Comparison of ENCODE assay signal across 8 cellular contexts in the genomic region with DNA sequence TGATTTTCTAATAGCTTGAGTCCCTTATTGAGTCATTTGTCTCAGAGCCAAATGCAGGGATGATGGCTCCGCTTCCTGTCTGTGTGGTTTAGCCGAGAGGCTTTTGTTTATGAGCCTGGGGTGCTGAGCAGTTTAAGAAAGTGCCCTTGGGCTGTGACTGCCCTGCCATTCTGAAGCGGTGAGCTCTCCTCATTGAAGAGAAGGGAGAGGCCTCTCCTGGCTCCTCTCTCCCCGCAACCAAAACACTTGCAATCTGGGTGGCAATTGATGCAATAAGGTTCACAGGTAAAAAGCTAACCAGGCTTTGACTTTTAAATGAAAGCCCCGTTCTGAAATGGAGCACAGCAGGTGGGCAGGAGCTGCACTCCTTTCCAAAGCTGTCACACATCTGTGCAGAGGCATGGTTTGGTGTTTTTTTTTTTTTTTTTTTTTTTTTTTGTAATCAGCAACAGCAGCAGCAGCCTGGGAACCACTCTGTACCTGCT.
DNase-seq lines count a peak whose midpoint lies in the region; ATAC-seq and TF ChIP-seq lines count a peak whose summit lies in the region.

No MANE protein-coding gene starts in this region.

- DNase-seq in NCI-H128 (lab: John Stamatoyannopoulos, UW; ENCODE audit: unreplicated experiment) (peak; percentile 79), amniotic stem cell (lab: John Stamatoyannopoulos, UW) (peak; percentile 29), nephron progenitor cell (no peak), omental fat pad (ENCODE audit: low spot score) (no peak), Ammon's horn (ENCODE audit: low spot score) (no peak)

- H3K36me3 Mint-ChIP-seq in nephron progenitor cell (ENCODE audit: low read depth), result no peaks in the 10 kb centered on the region

- TF ChIP-seq CTCF in nephron progenitor cell (IDR thresholded peaks at IDR 0.05) (no peak), omental fat pad (IDR thresholded peaks at IDR 0.05) (no peak)

- H3K27me3 Mint-ChIP-seq in nephron progenitor cell (ENCODE audit: low read depth, poor library complexity), result peaks cover 5% of the 10 kb centered on the region

- peaks cover 57% of the 10 kb centered on the region for H3K4me1 Mint-ChIP-seq in nephron progenitor cell

- peaks cover 10% of the 10 kb centered on the region for H3K9me3 Mint-ChIP-seq in nephron progenitor cell

- no peak overlapping the region for H3K27ac Mint-ChIP-seq in nephron progenitor cell

- ATAC-seq in GM19467 (IDR thresholded peaks at IDR 0.05; ENCODE audit: unreplicated experiment), result peak; percentile 53
- ATAC-seq in GM19463 (IDR thresholded peaks at IDR 0.05; ENCODE audit: unreplicated experiment), result no peak
- no peak for ATAC-seq in GM21526 (IDR thresholded peaks at IDR 0.05; ENCODE audit: low FRiP score, unreplicated experiment)
- no peak for ATAC-seq in omental fat pad (ENCODE audit: low FRiP score)

- peak overlapping the region; percentile 1 for H3K4me3 Mint-ChIP-seq in nephron progenitor cell

Comparison
In these comparisons a context has a peak if more than half of its experiments do, and no peak if none do; other contexts are left out.
1. DNase-seq: peak in NCI-H128 (single experiment) and amniotic stem cell (single experiment); none in nephron progenitor cell (single experiment), omental fat pad (single experiment) and Ammon's horn (single experiment).